In genomic region chr11:62428871-62429601, GRCh38 we compare ENCODE assay signal across 21 cellular contexts. TPM values are rescaled to one million over a fixed set of nuclear protein-coding genes. Genes with fewer than 3 reads are reported as not detected.
DNase-seq lines count a peak whose midpoint lies in the region; ATAC-seq and TF ChIP-seq lines count a peak whose summit lies in the region.
"Had no signal": no experiment of that assay in that cellular context is flagged by ENCODE, and none has a peak within 500 bp of the region (broad histone marks: within the 10 kb centered on the region; RNA-seq: fewer than 3 reads in every experiment).

No MANE protein-coding gene starts in this region.

- WGBS in transverse colon (ENCODE audit: low coverage in 1 of 2), 2 donors: 77 to 84% methylated on average over 3 to 10 of the region's 10 CpGs

- H3K9me3 Mint-ChIP-seq in activated T-cell treated with anti-CD3 and anti-CD28 coated beads, Interleukin-2, amount 50 U/mL, for 24 hours: no peaks in the 10 kb centered on the region
- no peaks in the 10 kb centered on the region for H3K9me3 Mint-ChIP-seq in activated T-cell treated with anti-CD3 and anti-CD28 coated beads, Interleukin-2, amount 50 U/mL, for 72 hours
- H3K9me3 Mint-ChIP-seq in immature natural killer cell: no peaks in the 10 kb centered on the region

- ATAC-seq in activated T-cell treated with anti-CD3 and anti-CD28 coated beads, Interleukin-2, amount 50 U/mL, for 72 hours (replicated peaks in 1 of 2): no peak
- ATAC-seq: activated CD4-positive, CD25-positive, alpha-beta regulatory T cell treated with anti-CD3 and anti-CD28 coated beads, Interleukin-2, amount 50 U/mL, for 24 hours had no signal

- in situ Hi-C loops in transverse colon (cut with MboI; ENCODE audit: low pct_ligation_motif_present in 1 of 4, low pct_unique_long_range_greater_than_20kb in 1 of 4, low sequenced_read_pairs in 3 of 4): loop anchor here (10.0 kb wide), 3 partner anchors 116 to 136 kb away; partner anchors contain the start of gene AHNAK (in 1 of the 4)

- no peaks in the 10 kb centered on the region for H3K36me3 Mint-ChIP-seq in activated T-cell treated with anti-CD3 and anti-CD28 coated beads, Interleukin-2, amount 50 U/mL, for 24 hours (ENCODE audit: low read depth)
- no peaks in the 10 kb centered on the region for H3K36me3 Mint-ChIP-seq in activated T-cell treated with anti-CD3 and anti-CD28 coated beads, Interleukin-2, amount 50 U/mL, for 72 hours (ENCODE audit: insufficient read depth in 2 of 2)
- no peaks in the 10 kb centered on the region for H3K36me3 Mint-ChIP-seq in immature natural killer cell

- H3K27me3 ChIP-seq in transverse colon: no peaks in the 10 kb centered on the region

- TF ChIP-seq EP300 in transverse colon (IDR thresholded peaks at IDR 0.05; ENCODE audit: low read depth): no peak

- H3K27me3 Mint-ChIP-seq in activated T-cell treated with anti-CD3 and anti-CD28 coated beads, Interleukin-2, amount 50 U/mL, for 24 hours: no peaks in the 10 kb centered on the region
- H3K27me3 Mint-ChIP-seq in activated T-cell treated with anti-CD3 and anti-CD28 coated beads, Interleukin-2, amount 50 U/mL, for 72 hours (ENCODE audit: low read depth): no peaks in the 10 kb centered on the region
- H3K27me3 Mint-ChIP-seq in immature natural killer cell (ENCODE audit: low read depth in 3 of 3): peaks cover 5 to 8% (median 5%) of the 10 kb centered on the region in 3 donors
- H3K27me3 Mint-ChIP-seq: progenitor cell of endocrine pancreas had no signal

- H3K4me1 Mint-ChIP-seq in activated T-cell treated with anti-CD3 and anti-CD28 coated beads, Interleukin-2, amount 50 U/mL, for 24 hours (ENCODE audit: low read depth): peaks cover 50% of the 10 kb centered on the region
- H3K4me1 Mint-ChIP-seq in activated T-cell treated with anti-CD3 and anti-CD28 coated beads, Interleukin-2, amount 50 U/mL, for 72 hours (ENCODE audit: low read depth): peaks cover 84% of the 10 kb centered on the region
- peaks cover 56 to 83% of the 10 kb centered on the region in 2 donors for H3K4me1 Mint-ChIP-seq in immature natural killer cell

- TF ChIP-seq CTCF in transverse colon (IDR thresholded peaks at IDR 0.05): no peak

- intact Hi-C loops in transverse colon (cut with DNase I; ENCODE audit: low total_unique reads): no loop called here

- H3K27ac ChIP-seq in transverse colon: peak overlapping the region; percentile 38 to 80 (median 76)

- no peaks in the 10 kb centered on the region for H3K36me3 ChIP-seq in transverse colon

- DNase-seq in activated T-cell treated with anti-CD3 and anti-CD28 coated beads, Interleukin-2, amount 50 U/mL, for 24 hours: no peak
- no peak for DNase-seq in activated T-cell treated with anti-CD3 and anti-CD28 coated beads, Interleukin-2, amount 50 U/mL, for 72 hours
- peak; percentile 91 for DNase-seq in SK-N-DZ (ENCODE audit: low spot score)
- no peak for DNase-seq in immature natural killer cell
- no peak for DNase-seq in transverse colon
- no peak for DNase-seq in DMS 273 (lab: John Stamatoyannopoulos, UW; ENCODE audit: unreplicated experiment)
- no peak for DNase-seq in D341Med (ENCODE audit: low spot score)
- no peak for DNase-seq in hippocampal formation (lab: John Stamatoyannopoulos, UW)
- DNase-seq: activated T-cell treated with anti-CD3 and anti-CD28 coated beads, Interleukin-2, amount 50 U/mL, for 48 hours; cortex of kidney; erythroblast; glutamatergic neuron; Kasumi-1; kidney glomerular epithelial cell; NCI-H2029; NCI-H774; stimulated activated CD4-positive, alpha-beta T cell treated with anti-CD3 and anti-CD28 coated beads, Interleukin-12 subunit alpha, Interleukin-12 subunit beta, amount 100 ng/mL, for 4 hours had no signal

- no peak overlapping the region for H3K4me3 Mint-ChIP-seq in activated T-cell treated with anti-CD3 and anti-CD28 coated beads, Interleukin-2, amount 50 U/mL, for 24 hours
- no peak overlapping the region for H3K4me3 Mint-ChIP-seq in activated T-cell treated with anti-CD3 and anti-CD28 coated beads, Interleukin-2, amount 50 U/mL, for 72 hours
- peak overlapping the region in 3 of 5 donors; percentile 5 to 20 (median 19) for H3K4me3 Mint-ChIP-seq in immature natural killer cell

- no peak overlapping the region for H3K4me3 ChIP-seq in transverse colon

- peak overlapping the region; percentile 95 for H3K27ac Mint-ChIP-seq in activated T-cell treated with anti-CD3 and anti-CD28 coated beads, Interleukin-2, amount 50 U/mL, for 24 hours
- no peak overlapping the region for H3K27ac Mint-ChIP-seq in activated T-cell treated with anti-CD3 and anti-CD28 coated beads, Interleukin-2, amount 50 U/mL, for 72 hours
- H3K27ac Mint-ChIP-seq in immature natural killer cell: peak overlapping the region in 4 of 6 donors; percentile 52 to 75 (median 68)
- H3K27ac Mint-ChIP-seq: progenitor cell of endocrine pancreas had no signal

- TF ChIP-seq POLR2A in transverse colon (IDR thresholded peaks at IDR 0.05): no peak

- peaks cover 13 to 75% (median 50%) of the 10 kb centered on the region in 4 donors for H3K4me1 ChIP-seq in transverse colon

- no peaks in the 10 kb centered on the region for H3K9me3 ChIP-seq in transverse colon

RNA-seq across cellular contexts. Expression of gene SCGB1A1, which starts 10.2 kb away (rescaled TPM):
- not detected for total RNA-seq in activated T-cell treated with anti-CD3 and anti-CD28 coated beads, Interleukin-2, amount 50 U/mL, for 72 hours
- not detected in 2 replicates for polyA plus RNA-seq in SK-N-DZ (2014; cell fraction: cytosol; rRNA removed)
- not detected in 2 replicates for polyA plus RNA-seq in SK-N-DZ (2014; cell fraction: nucleus; rRNA removed)
- not detected for polyA plus RNA-seq in immature natural killer cell
- not detected for total RNA-seq in transverse colon
- total RNA-seq: T-helper 1 cell treated with Interleukin-12 subunit alpha and Interleukin-12 subunit beta and Interleukin-4 antibody, amounts not matched to agents 30 ng/mL and 1 ng/mL, for 36 hours; temporal lobe had no signal

Comparison
In these comparisons a context has a peak if more than half of its experiments do, and no peak if none do; other contexts are left out.
1. H3K4me3 Mint-ChIP-seq: peak in immature natural killer cell (3 of 5); none in activated T-cell treated with anti-CD3 and anti-CD28 coated beads, Interleukin-2, amount 50 U/mL, for 24 hours (single experiment) and activated T-cell treated with anti-CD3 and anti-CD28 coated beads, Interleukin-2, amount 50 U/mL, for 72 hours (0 of 2).